3 cellular contexts compared by ENCODE assay signal in genomic region chr1:80973101-80973500, GRCh38.
"Had no signal": no experiment of that assay in that cellular context is flagged by ENCODE, and none has a peak within 500 bp of the region (broad histone marks: within the 10 kb centered on the region; RNA-seq: fewer than 3 reads in every experiment).

No MANE protein-coding gene starts in this region.

- DNase-seq: GDM1, GF-D8 had no signal

- H3K4me3 ChIP-seq: GM12878 had no signal

- ATAC-seq: GM12878 had no signal
